Comparison of ENCODE assay signal across 8 cellular contexts in genomic region chr17:31009036-31009702, GRCh38. TPM values are rescaled to one million over a fixed set of nuclear protein-coding genes. Genes with fewer than 3 reads are reported as not detected.
DNase-seq lines count a peak whose midpoint lies in the region; ATAC-seq and TF ChIP-seq lines count a peak whose summit lies in the region.
"Not testable (repeated sequence)": the region's sequence is repeated elsewhere in the genome, so short reads cannot be mapped to it uniquely, and the experiment has no call there.

No MANE protein-coding gene starts in this region.

- not testable (repeated sequence) for H3K4me1 ChIP-seq in liver (ENCODE audit: control insufficient read depth in 4 of 4, insufficient read depth in 4 of 4, low read length in 3 of 4); tibial nerve

- H3K9ac ChIP-seq in liver (ENCODE audit: low read depth in 1 of 2, low read length in 2 of 2), result not testable (repeated sequence)

- H3K4me3 Mint-ChIP-seq in activated CD8-positive, alpha-beta memory T cell treated with anti-CD3 and anti-CD28 coated beads, Interleukin-2, amount 10 ng/mL, durations not matched to agents 7 days and 5 days, result peak overlapping the region; percentile 75

- peak overlapping the region; percentile 68 for H3K27ac Mint-ChIP-seq in activated CD8-positive, alpha-beta memory T cell treated with anti-CD3 and anti-CD28 coated beads, Interleukin-2, amount 10 ng/mL, durations not matched to agents 7 days and 5 days

- H3K9me3 Mint-ChIP-seq in activated CD8-positive, alpha-beta memory T cell treated with anti-CD3 and anti-CD28 coated beads, Interleukin-2, amount 10 ng/mL, durations not matched to agents 7 days and 5 days (ENCODE audit: low read depth), result not testable (repeated sequence)

- not testable (repeated sequence) for H3K27me3 ChIP-seq in brain microvascular endothelial cell (replicated peaks); liver (ENCODE audit: control insufficient read depth in 4 of 4, insufficient read depth in 4 of 4, low read length in 3 of 4); tibial nerve

- H3K27ac ChIP-seq in brain microvascular endothelial cell, result not testable (repeated sequence)
- H3K27ac ChIP-seq in liver (ENCODE audit: low read depth in 1 of 2, low read length in 2 of 2) (peak overlapping the region in 1 of 2 donors; percentile 46), tibial nerve (peak overlapping the region; percentile 47 to 96 (median 86))

- 39% methylated on average over 33 of the region's 34 CpGs for WGBS in liver
- 11 to 12% methylated on average over 33 to 34 of the region's 34 CpGs for WGBS in tibial nerve, 2 donors

- ATAC-seq in activated CD8-positive, alpha-beta memory T cell treated with anti-CD3 and anti-CD28 coated beads, Interleukin-2, amount 10 ng/mL, durations not matched to agents 7 days and 5 days, result not testable (repeated sequence)

- not testable (repeated sequence) for TF ChIP-seq RAD21 in liver (IDR thresholded peaks at IDR 0.05)

- not testable (repeated sequence) for TF ChIP-seq EP300 in tibial nerve (IDR thresholded peaks at IDR 0.05)

- CTCF ChIA-PET in activated CD8-positive, alpha-beta memory T cell treated with anti-CD3 and anti-CD28 coated beads, Interleukin-2, amount 10 ng/mL, durations not matched to agents 7 days and 5 days (lab: Charles Lee), result interaction anchor here (0.6 to 1.9 kb wide), 4 partner anchors 12 to 1245 kb away, joined by 3 to 6 read pairs (median 4); no protein-coding TSS in a partner anchor

- in situ Hi-C loops in brain microvascular endothelial cell (cut with HindIII; ENCODE audit: low pct_ligation_motif_present, low sequenced_read_pairs), result not testable (repeated sequence)

- not testable (repeated sequence) for TF ChIP-seq CTCF in brain microvascular endothelial cell (IDR thresholded peaks at IDR 0.05; ENCODE audit: low read depth, low read length, missing control alignments); foreskin fibroblast (IDR thresholded peaks at IDR 0.05; ENCODE audit: low read depth, low read length); liver (IDR thresholded peaks at IDR 0.05; ENCODE audit: low read depth, low read length, missing input control); retinal pigment epithelial cell (conservative IDR thresholded peaks at IDR 0.05; ENCODE audit: low read depth, low read length); tibial nerve (IDR thresholded peaks at IDR 0.05)

- not testable (repeated sequence) for H3K36me3 Mint-ChIP-seq in activated CD8-positive, alpha-beta memory T cell treated with anti-CD3 and anti-CD28 coated beads, Interleukin-2, amount 10 ng/mL, durations not matched to agents 7 days and 5 days

- DNase-seq in GM03348 (ENCODE audit: low spot score) (peak; percentile 15), NCI-H510A treated with DMSO at 0.1 percent for 48 hours (lab: John Stamatoyannopoulos, UW) (peak; percentile 71), foreskin fibroblast (peak in 1 of 2 donors; percentile 31)
- not testable (repeated sequence) for DNase-seq in activated CD8-positive, alpha-beta memory T cell treated with anti-CD3 and anti-CD28 coated beads, Interleukin-2, amount 10 ng/mL, durations not matched to agents 7 days and 5 days; brain microvascular endothelial cell; retinal pigment epithelial cell (ENCODE audit: low read depth); tibial nerve (ENCODE audit: low spot score in 2 of 2)

- not testable (repeated sequence) for H3K9me3 ChIP-seq in liver (ENCODE audit: control insufficient read depth in 4 of 4, low read length in 3 of 4); tibial nerve

- peaks cover 20% of the 10 kb centered on the region for H3K4me1 Mint-ChIP-seq in activated CD8-positive, alpha-beta memory T cell treated with anti-CD3 and anti-CD28 coated beads, Interleukin-2, amount 10 ng/mL, durations not matched to agents 7 days and 5 days

- not testable (repeated sequence) for TF ChIP-seq POLR2A in tibial nerve (IDR thresholded peaks at IDR 0.05)

- H3K4me3 ChIP-seq in brain microvascular endothelial cell (ENCODE audit: low read depth, low read length) (peak overlapping the region; percentile 62), foreskin fibroblast (ENCODE audit: low read depth in 1 of 2, low read length in 2 of 2) (peak overlapping the region; percentile 53 to 65), liver (ENCODE audit: low read depth in 1 of 3, low read length in 3 of 3) (peak overlapping the region; percentile 27 to 65 (median 63)), retinal pigment epithelial cell (ENCODE audit: low read length) (peak overlapping the region; percentile 54), tibial nerve (peak overlapping the region; percentile 41 to 76 (median 66))

- H3K36me3 ChIP-seq in brain microvascular endothelial cell (replicated peaks); liver (ENCODE audit: control insufficient read depth in 4 of 4, insufficient read depth in 3 of 4, low read depth in 1 of 4, low read length in 3 of 4): not testable (repeated sequence)
- H3K36me3 ChIP-seq in tibial nerve, result peaks cover 0 to 20% (median 0%) of the 10 kb centered on the region in 3 donors

- H3K27me3 Mint-ChIP-seq in activated CD8-positive, alpha-beta memory T cell treated with anti-CD3 and anti-CD28 coated beads, Interleukin-2, amount 10 ng/mL, durations not matched to agents 7 days and 5 days, result not testable (repeated sequence)

RNA-seq across cellular contexts. Expression of gene RNF135, which starts 38.3 kb away (rescaled TPM):
- total RNA-seq in activated CD8-positive, alpha-beta memory T cell treated with anti-CD3 and anti-CD28 coated beads, Interleukin-2, amount 10 ng/mL, durations not matched to agents 7 days and 5 days, result 1 to 10 TPM; 9.1 to 9.5 TPM
- total RNA-seq in liver (1 to 10 TPM; 4.0 to 5.5 TPM), tibial nerve (10 to 100 TPM; 33.3 to 78.3 (median 45.3) TPM)
- 1 to 10 TPM; 3.4 to 3.5 TPM for polyA plus RNA-seq in liver
